21 cellular contexts compared by ENCODE assay signal in genomic region chr2:13819896-13820295, GRCh38.
"Had no signal": no experiment of that assay in that cellular context is flagged by ENCODE, and none has a peak within 500 bp of the region (broad histone marks: within the 10 kb centered on the region; RNA-seq: fewer than 3 reads in every experiment).

No MANE protein-coding gene starts in this region.

- H3K4me3 ChIP-seq: ascending aorta, cardiac muscle cell, gastroesophageal sphincter, heart left ventricle, lung, right atrium auricular region, suprapubic skin had no signal

- H3K27me3 ChIP-seq: ascending aorta, cardiac muscle cell, gastroesophageal sphincter, heart left ventricle, right atrium auricular region, suprapubic skin had no signal

- H3K36me3 ChIP-seq: ascending aorta, cardiac muscle cell, gastroesophageal sphincter, heart left ventricle, right atrium auricular region, suprapubic skin had no signal

- H3K36me3 Mint-ChIP-seq: type B pancreatic cell had no signal

- DNase-seq: activated CD4-positive, alpha-beta T cell treated with anti-CD3 and anti-CD28 coated beads, Interleukin-2, amount 10 ng/mL, durations not matched to agents 24 days and 14 days; activated CD4-positive, CD25-positive, alpha-beta regulatory T cell; activated CD8-positive, alpha-beta T cell treated with anti-CD3 and anti-CD28 coated beads, Interleukin-2, amount 10 ng/mL, durations not matched to agents 7 days and 5 days; activated naive CD4-positive, alpha-beta T cell treated with anti-CD3 and anti-CD28 coated beads for 36 hours; activated T-cell treated with anti-CD3 and anti-CD28 coated beads, Interleukin-2, amount 50 U/mL, for 24 hours; dermis blood vessel endothelial cell; heart left ventricle; kidney; occipital lobe; stimulated activated CD4-positive, alpha-beta T cell treated with anti-CD3 and anti-CD28 coated beads, Interleukin-2, amount 100 ng/mL, for 48 hours; T-helper 1 cell; T-helper 9 cell had no signal

- H3K27ac Mint-ChIP-seq: activated CD4-positive, alpha-beta T cell treated with anti-CD3 and anti-CD28 coated beads, Interleukin-2, amount 10 ng/mL, durations not matched to agents 24 days and 14 days; activated CD8-positive, alpha-beta T cell treated with anti-CD3 and anti-CD28 coated beads, Interleukin-2, amount 10 ng/mL, durations not matched to agents 7 days and 5 days; activated naive CD4-positive, alpha-beta T cell treated with anti-CD3 and anti-CD28 coated beads for 36 hours; activated T-cell treated with anti-CD3 and anti-CD28 coated beads, Interleukin-2, amount 50 U/mL, for 24 hours; stimulated activated naive CD8-positive, alpha-beta T cell treated with anti-CD3 and anti-CD28 coated beads, Interleukin-15, Interleukin-2, amounts not matched to agents 100 ng/mL and 50 ng/mL, for 24 hours; type B pancreatic cell had no signal

- H3K27me3 Mint-ChIP-seq: activated CD4-positive, alpha-beta T cell treated with anti-CD3 and anti-CD28 coated beads, Interleukin-2, amount 10 ng/mL, durations not matched to agents 24 days and 14 days; activated T-cell treated with anti-CD3 and anti-CD28 coated beads, Interleukin-2, amount 50 U/mL, for 24 hours; stimulated activated naive CD8-positive, alpha-beta T cell treated with anti-CD3 and anti-CD28 coated beads, Interleukin-15, Interleukin-2, amounts not matched to agents 100 ng/mL and 50 ng/mL, for 24 hours; type B pancreatic cell had no signal

- H3K4me3 Mint-ChIP-seq: activated CD4-positive, alpha-beta T cell treated with anti-CD3 and anti-CD28 coated beads, Interleukin-2, amount 10 ng/mL, durations not matched to agents 24 days and 14 days; activated CD8-positive, alpha-beta T cell treated with anti-CD3 and anti-CD28 coated beads, Interleukin-2, amount 10 ng/mL, durations not matched to agents 7 days and 5 days; activated naive CD4-positive, alpha-beta T cell treated with anti-CD3 and anti-CD28 coated beads for 36 hours; activated T-cell treated with anti-CD3 and anti-CD28 coated beads, Interleukin-2, amount 50 U/mL, for 24 hours; stimulated activated naive CD8-positive, alpha-beta T cell treated with anti-CD3 and anti-CD28 coated beads, Interleukin-15, Interleukin-2, amounts not matched to agents 100 ng/mL and 50 ng/mL, for 24 hours; type B pancreatic cell had no signal

- H3K4me1 Mint-ChIP-seq: activated CD4-positive, alpha-beta T cell treated with anti-CD3 and anti-CD28 coated beads, Interleukin-2, amount 10 ng/mL, durations not matched to agents 24 days and 14 days had no signal

- H3K9me3 ChIP-seq: ascending aorta, gastroesophageal sphincter, heart left ventricle, right atrium auricular region, suprapubic skin had no signal

- H3K9me3 Mint-ChIP-seq: activated CD4-positive, alpha-beta T cell treated with anti-CD3 and anti-CD28 coated beads, Interleukin-2, amount 10 ng/mL, durations not matched to agents 24 days and 14 days; stimulated activated naive CD8-positive, alpha-beta T cell treated with anti-CD3 and anti-CD28 coated beads, Interleukin-15, Interleukin-2, amounts not matched to agents 100 ng/mL and 50 ng/mL, for 24 hours; type B pancreatic cell had no signal

- H3K27ac ChIP-seq: ascending aorta, cardiac muscle cell, epithelial cell of prostate, gastroesophageal sphincter, heart left ventricle, right atrium auricular region, suprapubic skin had no signal

- H3K4me1 ChIP-seq: ascending aorta, heart left ventricle, right atrium auricular region, suprapubic skin had no signal
